ENCODE assay signal across 1 cellular context in genomic region chr9:2367970-2368369, GRCh38.
TF ChIP-seq lines count a peak whose summit lies in the region.

No MANE protein-coding gene starts in this region.

TF ChIP-seq in H1, 55 proteins besides CTCF, POLR2A, EP300 and RAD21:
- TF ChIP-seq TCF12 (IDR thresholded peaks at IDR 0.05; ENCODE audit: low read depth, low read length) = no peak
- no peak for TF ChIP-seq SP4 (IDR thresholded peaks at IDR 0.05; ENCODE audit: low read length)
- no peak for TF ChIP-seq CREB1 (IDR thresholded peaks at IDR 0.05)
- no peak for TF ChIP-seq SIN3A (conservative IDR thresholded peaks at IDR 0.05 in 1 of 2, IDR thresholded peaks at IDR 0.05 in 1 of 2; ENCODE audit: low read depth in 1 of 2, low read length in 2 of 2)
- no peak for TF ChIP-seq CBX8 (IDR thresholded peaks at IDR 0.05; ENCODE audit: borderline replicate concordance, low read depth, low read length)
- no peak for TF ChIP-seq USF2 (IDR thresholded peaks at IDR 0.05; ENCODE audit: low read length)
- TF ChIP-seq JUND (IDR thresholded peaks at IDR 0.05; ENCODE audit: low read length) = no peak
TF ChIP-seq in H1: peak in this region for 0.
